ENCODE assay signal across 1 cellular context in the genomic region with DNA sequence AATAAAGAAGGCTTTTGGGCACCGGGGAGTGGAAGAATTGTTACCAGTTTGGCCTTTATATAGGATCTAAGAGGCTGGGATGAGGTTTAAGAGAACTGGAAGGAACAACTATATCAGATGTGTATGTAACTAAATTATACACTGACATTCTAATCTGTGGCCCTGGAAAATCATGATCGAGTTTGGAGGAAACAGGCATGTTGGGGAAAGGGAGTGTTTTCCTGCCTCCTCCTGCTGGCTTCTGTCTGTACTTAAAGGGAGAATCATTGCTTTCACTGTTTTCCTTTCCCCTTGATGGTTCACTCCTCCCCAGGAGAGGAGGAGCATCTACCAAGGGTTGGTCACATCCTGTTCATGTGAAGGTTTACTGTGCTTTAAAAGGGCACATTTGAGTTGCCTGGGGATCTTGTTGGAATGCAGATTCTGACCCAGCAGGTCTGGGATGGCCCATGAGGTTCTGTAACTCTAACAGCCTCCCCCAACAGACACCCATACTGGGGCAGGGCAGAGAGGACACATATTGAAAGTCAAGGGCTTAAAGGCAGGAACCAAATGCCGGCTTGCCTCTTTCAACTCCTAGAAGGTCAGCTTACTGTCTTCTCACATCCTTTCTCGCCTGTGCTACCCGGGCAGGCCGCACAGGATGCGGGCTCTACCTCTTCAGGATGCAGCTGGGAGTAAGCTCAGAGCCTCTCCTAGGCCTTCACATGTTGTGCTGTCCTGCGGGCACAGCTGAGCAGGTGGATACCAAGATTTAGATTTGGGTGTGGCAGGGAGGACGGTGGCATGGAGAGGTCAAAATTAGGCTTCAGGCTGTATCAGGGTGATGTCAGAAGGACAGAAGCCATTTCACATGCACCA.
TF ChIP-seq lines count a peak whose summit lies in the region.

No MANE protein-coding gene starts in this region.

TF ChIP-seq in GM23338, 12 proteins besides CTCF, POLR2A, EP300 and RAD21 (continued from another document):
- TF ChIP-seq, protein P1, sequence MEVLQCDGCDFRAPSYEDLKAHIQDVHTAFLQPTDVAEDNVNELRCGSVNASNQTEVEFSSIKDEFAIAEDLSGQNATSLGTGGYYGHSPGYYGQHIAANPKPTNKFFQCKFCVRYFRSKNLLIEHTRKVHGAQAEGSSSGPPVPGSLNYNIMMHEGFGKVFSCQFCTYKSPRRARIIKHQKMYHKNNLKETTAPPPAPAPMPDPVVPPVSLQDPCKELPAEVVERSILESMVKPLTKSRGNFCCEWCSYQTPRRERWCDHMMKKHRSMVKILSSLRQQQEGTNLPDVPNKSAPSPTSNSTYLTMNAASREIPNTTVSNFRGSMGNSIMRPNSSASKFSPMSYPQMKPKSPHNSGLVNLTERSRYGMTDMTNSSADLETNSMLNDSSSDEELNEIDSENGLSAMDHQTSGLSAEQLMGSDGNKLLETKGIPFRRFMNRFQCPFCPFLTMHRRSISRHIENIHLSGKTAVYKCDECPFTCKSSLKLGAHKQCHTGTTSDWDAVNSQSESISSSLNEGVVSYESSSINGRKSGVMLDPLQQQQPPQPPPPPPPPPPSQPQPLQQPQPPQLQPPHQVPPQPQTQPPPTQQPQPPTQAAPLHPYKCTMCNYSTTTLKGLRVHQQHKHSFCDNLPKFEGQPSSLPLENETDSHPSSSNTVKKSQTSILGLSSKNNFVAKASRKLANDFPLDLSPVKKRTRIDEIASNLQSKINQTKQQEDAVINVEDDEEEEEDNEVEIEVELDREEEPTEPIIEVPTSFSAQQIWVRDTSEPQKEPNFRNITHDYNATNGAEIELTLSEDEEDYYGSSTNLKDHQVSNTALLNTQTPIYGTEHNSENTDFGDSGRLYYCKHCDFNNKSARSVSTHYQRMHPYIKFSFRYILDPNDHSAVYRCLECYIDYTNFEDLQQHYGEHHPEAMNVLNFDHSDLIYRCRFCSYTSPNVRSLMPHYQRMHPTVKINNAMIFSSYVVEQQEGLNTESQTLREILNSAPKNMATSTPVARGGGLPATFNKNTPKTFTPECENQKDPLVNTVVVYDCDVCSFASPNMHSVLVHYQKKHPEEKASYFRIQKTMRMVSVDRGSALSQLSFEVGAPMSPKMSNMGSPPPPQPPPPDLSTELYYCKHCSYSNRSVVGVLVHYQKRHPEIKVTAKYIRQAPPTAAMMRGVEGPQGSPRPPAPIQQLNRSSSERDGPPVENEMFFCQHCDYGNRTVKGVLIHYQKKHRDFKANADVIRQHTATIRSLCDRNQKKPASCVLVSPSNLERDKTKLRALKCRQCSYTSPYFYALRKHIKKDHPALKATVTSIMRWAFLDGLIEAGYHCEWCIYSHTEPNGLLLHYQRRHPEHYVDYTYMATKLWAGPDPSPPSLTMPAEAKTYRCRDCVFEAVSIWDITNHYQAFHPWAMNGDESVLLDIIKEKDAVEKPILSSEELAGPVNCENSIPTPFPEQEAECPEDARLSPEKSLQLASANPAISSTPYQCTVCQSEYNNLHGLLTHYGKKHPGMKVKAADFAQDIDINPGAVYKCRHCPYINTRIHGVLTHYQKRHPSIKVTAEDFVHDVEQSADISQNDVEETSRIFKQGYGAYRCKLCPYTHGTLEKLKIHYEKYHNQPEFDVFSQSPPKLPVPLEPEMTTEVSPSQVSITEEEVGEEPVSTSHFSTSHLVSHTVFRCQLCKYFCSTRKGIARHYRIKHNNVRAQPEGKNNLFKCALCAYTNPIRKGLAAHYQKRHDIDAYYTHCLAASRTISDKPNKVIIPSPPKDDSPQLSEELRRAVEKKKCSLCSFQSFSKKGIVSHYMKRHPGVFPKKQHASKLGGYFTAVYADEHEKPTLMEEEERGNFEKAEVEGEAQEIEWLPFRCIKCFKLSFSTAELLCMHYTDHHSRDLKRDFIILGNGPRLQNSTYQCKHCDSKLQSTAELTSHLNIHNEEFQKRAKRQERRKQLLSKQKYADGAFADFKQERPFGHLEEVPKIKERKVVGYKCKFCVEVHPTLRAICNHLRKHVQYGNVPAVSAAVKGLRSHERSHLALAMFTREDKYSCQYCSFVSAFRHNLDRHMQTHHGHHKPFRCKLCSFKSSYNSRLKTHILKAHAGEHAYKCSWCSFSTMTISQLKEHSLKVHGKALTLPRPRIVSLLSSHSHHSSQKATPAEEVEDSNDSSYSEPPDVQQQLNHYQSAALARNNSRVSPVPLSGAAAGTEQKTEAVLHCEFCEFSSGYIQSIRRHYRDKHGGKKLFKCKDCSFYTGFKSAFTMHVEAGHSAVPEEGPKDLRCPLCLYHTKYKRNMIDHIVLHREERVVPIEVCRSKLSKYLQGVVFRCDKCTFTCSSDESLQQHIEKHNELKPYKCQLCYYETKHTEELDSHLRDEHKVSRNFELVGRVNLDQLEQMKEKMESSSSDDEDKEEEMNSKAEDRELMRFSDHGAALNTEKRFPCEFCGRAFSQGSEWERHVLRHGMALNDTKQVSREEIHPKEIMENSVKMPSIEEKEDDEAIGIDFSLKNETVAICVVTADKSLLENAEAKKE (CRISPR knock-in tag; IDR thresholded peaks at IDR 0.05) = 0 out of 2 replicates have a peak, but pooled peaks have one; percentile 17
- no peak for TF ChIP-seq CREB1 (CRISPR knock-in tag; IDR thresholded peaks at IDR 0.05; ENCODE audit: low read depth)
- TF ChIP-seq STAT1 (IDR thresholded peaks at IDR 0.05; ENCODE audit: unreplicated experiment) = no peak
